1 cellular context compared by ENCODE assay signal in genomic region chr6:151493495-151494234, GRCh38.
TF ChIP-seq lines count a peak whose summit lies in the region.

Gene CCDC170, plus strand, starts transcription at chr6:151494017. Its CDS starts 112 bp downstream, at chr6:151494129.

TF ChIP-seq in HepG2, 621 proteins besides CTCF, POLR2A, EP300 and RAD21 (continued from another document and continues in another):
- no peak for TF ChIP-seq ONECUT2 (CRISPR knock-in tag; IDR thresholded peaks at IDR 0.05)
- TF ChIP-seq, protein P1, sequence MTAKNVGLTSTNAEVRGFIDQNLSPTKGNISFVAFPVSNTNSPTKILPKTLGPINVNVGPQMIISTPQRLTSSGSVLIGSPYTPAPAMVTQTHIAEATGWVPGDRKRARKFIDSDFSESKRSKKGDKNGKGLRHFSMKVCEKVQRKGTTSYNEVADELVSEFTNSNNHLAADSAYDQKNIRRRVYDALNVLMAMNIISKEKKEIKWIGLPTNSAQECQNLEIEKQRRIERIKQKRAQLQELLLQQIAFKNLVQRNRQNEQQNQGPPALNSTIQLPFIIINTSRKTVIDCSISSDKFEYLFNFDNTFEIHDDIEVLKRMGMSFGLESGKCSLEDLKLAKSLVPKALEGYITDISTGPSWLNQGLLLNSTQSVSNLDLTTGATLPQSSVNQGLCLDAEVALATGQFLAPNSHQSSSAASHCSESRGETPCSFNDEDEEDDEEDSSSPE (CRISPR knock-in tag; IDR thresholded peaks at IDR 0.05), result peak; percentile 26; the same call in 1 of the 2 replicates
- no peak for TF ChIP-seq MYNN (CRISPR knock-in tag; IDR thresholded peaks at IDR 0.05; ENCODE audit: low read depth)
- TF ChIP-seq XRCC5 (optimal IDR thresholded peaks at IDR 0.05; ENCODE audit: low read length), result peak; percentile 68
- no peak for TF ChIP-seq NFKBIZ (CRISPR knock-in tag; IDR thresholded peaks at IDR 0.05)
- no peak for TF ChIP-seq ZNF713 (CRISPR knock-in tag; IDR thresholded peaks at IDR 0.05)
- TF ChIP-seq, protein P2, sequence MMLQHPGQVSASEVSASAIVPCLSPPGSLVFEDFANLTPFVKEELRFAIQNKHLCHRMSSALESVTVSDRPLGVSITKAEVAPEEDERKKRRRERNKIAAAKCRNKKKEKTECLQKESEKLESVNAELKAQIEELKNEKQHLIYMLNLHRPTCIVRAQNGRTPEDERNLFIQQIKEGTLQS (CRISPR knock-in tag; IDR thresholded peaks at IDR 0.05), result peak; percentile 4; the same call in 1 of the 2 replicates
- no peak for TF ChIP-seq ZNF775 (CRISPR knock-in tag; IDR thresholded peaks at IDR 0.05; ENCODE audit: borderline replicate concordance)
- no peak; the same call in 1 of the 2 replicates for TF ChIP-seq KDM2A (CRISPR knock-in tag; IDR thresholded peaks at IDR 0.05; ENCODE audit: borderline replicate concordance, low read depth)
- TF ChIP-seq KDM5A (IDR thresholded peaks at IDR 0.05; ENCODE audit: borderline replicate concordance, low read length), result 0 out of 2 replicates have a peak, but pooled peaks have one; percentile 4
- TF ChIP-seq ZBTB37 (CRISPR knock-in tag; IDR thresholded peaks at IDR 0.05), result no peak
- 0 out of 2 replicates have a peak, but pooled peaks have one; percentile 31 for TF ChIP-seq ATF2 (CRISPR knock-in tag; IDR thresholded peaks at IDR 0.05)
- TF ChIP-seq GPN1 (CRISPR knock-in tag; IDR thresholded peaks at IDR 0.05; ENCODE audit: borderline replicate concordance), result no peak
- no peak for TF ChIP-seq ZNF496 (CRISPR knock-in tag; IDR thresholded peaks at IDR 0.05; ENCODE audit: insufficient replicate concordance)
- TF ChIP-seq ZNF878 (CRISPR knock-in tag; IDR thresholded peaks at IDR 0.05), result no peak
- TF ChIP-seq NCOR1 (IDR thresholded peaks at IDR 0.05; ENCODE audit: borderline replicate concordance, low read length), result no peak
- TF ChIP-seq, protein P3, sequence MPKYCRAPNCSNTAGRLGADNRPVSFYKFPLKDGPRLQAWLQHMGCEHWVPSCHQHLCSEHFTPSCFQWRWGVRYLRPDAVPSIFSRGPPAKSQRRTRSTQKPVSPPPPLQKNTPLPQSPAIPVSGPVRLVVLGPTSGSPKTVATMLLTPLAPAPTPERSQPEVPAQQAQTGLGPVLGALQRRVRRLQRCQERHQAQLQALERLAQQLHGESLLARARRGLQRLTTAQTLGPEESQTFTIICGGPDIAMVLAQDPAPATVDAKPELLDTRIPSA (CRISPR knock-in tag; IDR thresholded peaks at IDR 0.05; ENCODE audit: borderline replicate concordance), result peak; percentile 68; the same call in 1 of the 2 replicates
- TF ChIP-seq RFX3 (CRISPR knock-in tag; IDR thresholded peaks at IDR 0.05), result peak; percentile 51
- TF ChIP-seq POLR2G (IDR thresholded peaks at IDR 0.05; ENCODE audit: low read depth, low read length), result peak; percentile 76
- no peak for TF ChIP-seq ZNF335 (CRISPR knock-in tag; IDR thresholded peaks at IDR 0.05)
- TF ChIP-seq TBP (CRISPR knock-in tag; IDR thresholded peaks at IDR 0.05), result no peak
- peak; percentile 64; the same call in 1 of the 2 replicates for TF ChIP-seq ATF5 (CRISPR knock-in tag; IDR thresholded peaks at IDR 0.05; ENCODE audit: low read depth)
- TF ChIP-seq POGK (CRISPR knock-in tag; conservative IDR thresholded peaks at IDR 0.05), result peak; percentile 70
- TF ChIP-seq REST (IDR thresholded peaks at IDR 0.05; ENCODE audit: borderline replicate concordance in 1 of 2, low read depth in 1 of 2, low read length in 2 of 2), result peak in 1 of 2 experiments; percentile 18; a peak in 1 of 4 replicates
- no peak for TF ChIP-seq ZNF615 (CRISPR knock-in tag; IDR thresholded peaks at IDR 0.05; ENCODE audit: borderline replicate concordance)
- TF ChIP-seq, protein P4, sequence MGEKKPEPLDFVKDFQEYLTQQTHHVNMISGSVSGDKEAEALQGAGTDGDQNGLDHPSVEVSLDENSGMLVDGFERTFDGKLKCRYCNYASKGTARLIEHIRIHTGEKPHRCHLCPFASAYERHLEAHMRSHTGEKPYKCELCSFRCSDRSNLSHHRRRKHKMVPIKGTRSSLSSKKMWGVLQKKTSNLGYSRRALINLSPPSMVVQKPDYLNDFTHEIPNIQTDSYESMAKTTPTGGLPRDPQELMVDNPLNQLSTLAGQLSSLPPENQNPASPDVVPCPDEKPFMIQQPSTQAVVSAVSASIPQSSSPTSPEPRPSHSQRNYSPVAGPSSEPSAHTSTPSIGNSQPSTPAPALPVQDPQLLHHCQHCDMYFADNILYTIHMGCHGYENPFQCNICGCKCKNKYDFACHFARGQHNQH (CRISPR knock-in tag; IDR thresholded peaks at IDR 0.05), result no peak
- no peak for TF ChIP-seq ZHX2 (IDR thresholded peaks at IDR 0.05; ENCODE audit: low read depth)
- no peak for TF ChIP-seq ZHX2 (CRISPR knock-in tag; IDR thresholded peaks at IDR 0.05; ENCODE audit: borderline replicate concordance)
- TF ChIP-seq, protein P5, sequence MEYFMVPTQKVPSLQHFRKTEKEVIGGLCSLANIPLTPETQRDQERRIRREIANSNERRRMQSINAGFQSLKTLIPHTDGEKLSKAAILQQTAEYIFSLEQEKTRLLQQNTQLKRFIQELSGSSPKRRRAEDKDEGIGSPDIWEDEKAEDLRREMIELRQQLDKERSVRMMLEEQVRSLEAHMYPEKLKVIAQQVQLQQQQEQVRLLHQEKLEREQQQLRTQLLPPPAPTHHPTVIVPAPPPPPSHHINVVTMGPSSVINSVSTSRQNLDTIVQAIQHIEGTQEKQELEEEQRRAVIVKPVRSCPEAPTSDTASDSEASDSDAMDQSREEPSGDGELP (IDR thresholded peaks at IDR 0.05; ENCODE audit: borderline replicate concordance, low read depth), result 0 out of 2 replicates have a peak, but pooled peaks have one; percentile 8
- TF ChIP-seq ZNF556 (CRISPR knock-in tag; IDR thresholded peaks at IDR 0.05; ENCODE audit: borderline replicate concordance), result peak; percentile 61; the same call in 1 of the 2 replicates
- no peak for TF ChIP-seq ZNF562 (CRISPR knock-in tag; IDR thresholded peaks at IDR 0.05; ENCODE audit: borderline replicate concordance)
